16 cellular contexts compared by ENCODE assay signal in the genomic region with DNA sequence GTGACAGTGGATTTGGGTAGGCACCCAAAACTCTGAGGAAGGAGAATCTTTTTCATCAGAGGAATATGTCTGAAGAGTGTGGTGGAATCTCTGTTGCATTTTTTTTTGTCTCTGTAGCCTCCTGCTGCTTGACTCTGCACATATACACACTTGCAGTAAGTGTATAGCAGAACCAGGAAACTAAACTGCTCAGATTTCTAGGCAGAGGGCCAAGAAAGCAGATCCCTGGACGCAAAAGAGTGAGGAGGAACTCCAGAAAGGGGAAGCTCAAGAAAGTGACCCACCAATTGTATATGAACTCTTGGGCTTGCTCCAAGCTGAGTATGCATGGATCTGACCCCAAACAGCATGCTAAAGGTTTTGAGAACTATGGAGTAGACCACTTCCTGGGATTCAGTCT.
A peak's percentile ranks its signal among the peaks of the same experiment; 100 is the strongest.
DNase-seq lines count a peak whose midpoint lies in the region; TF ChIP-seq lines count a peak whose summit lies in the region.
"Had no signal": no experiment of that assay in that cellular context is flagged by ENCODE, and none has a peak within 500 bp of the region (broad histone marks: within the 10 kb centered on the region; RNA-seq: fewer than 3 reads in every experiment).

No MANE protein-coding gene starts in this region.

- intact Hi-C loops in CD14-positive monocyte (cut with micrococcal nuclease): loop anchor here in 1 of 2 donors (10.0 kb wide), 1 partner anchor 172 kb away; no protein-coding TSS in a partner anchor

- peaks cover 8 to 22% (median 15%) of the 10 kb centered on the region in 3 donors for H3K27me3 Mint-ChIP-seq in CD14-positive monocyte (ENCODE audit: low read depth in 3 of 3)
- no peaks in the 10 kb centered on the region for H3K27me3 Mint-ChIP-seq in endodermal cell (ENCODE audit: insufficient read depth)
- H3K27me3 Mint-ChIP-seq: stimulated activated naive CD8-positive, alpha-beta T cell treated with anti-CD3 and anti-CD28 coated beads, Interleukin-15, amount 100 ng/mL, for 72 hours had no signal

- DNase-seq in CD14-positive monocyte (ENCODE audit: low spot score) (peak; percentile 67), Kasumi-1 (lab: John Stamatoyannopoulos, UW) (peak; percentile 16 to 35), endodermal cell (peak; percentile 13), mucosa of gallbladder (ENCODE audit: low spot score) (peak; percentile 61), NK-92 (lab: John Stamatoyannopoulos, UW; ENCODE audit: unreplicated experiment) (no peak), NCI-H128 (lab: John Stamatoyannopoulos, UW; ENCODE audit: unreplicated experiment) (no peak), NCI-H1417 (lab: John Stamatoyannopoulos, UW) (no peak)
- DNase-seq in activated T-cell treated with anti-CD3 and anti-CD28 coated beads, Interleukin-2, amount 50 U/mL, for 48 hours: no peak
- DNase-seq: BE2C; effector memory CD4-positive, alpha-beta T cell; natural killer cell; NCI-H1092 treated with DMSO at 0.1 percent for 48 hours; NCI-H526 treated with DMSO at 0.1 percent for 48 hours; stimulated activated naive CD8-positive, alpha-beta T cell treated with anti-CD3 and anti-CD28 coated beads, Interleukin-15, amount 100 ng/mL, for 72 hours had no signal

- WGBS in endodermal cell (ENCODE audit: insufficient coverage in 1 of 2, insufficient read length in 1 of 2), 2 experiments: 83 to 87% methylated on average over 1 of the region's 1 CpG

- H3K27ac Mint-ChIP-seq in CD14-positive monocyte (peak overlapping the region in 3 of 7 donors; percentile 22 to 72 (median 26)), endodermal cell (no peak overlapping the region)
- H3K27ac Mint-ChIP-seq: natural killer cell; stimulated activated naive CD8-positive, alpha-beta T cell treated with anti-CD3 and anti-CD28 coated beads, Interleukin-15, amount 100 ng/mL, for 72 hours had no signal

- H3K27ac ChIP-seq in endodermal cell (ENCODE audit: low read depth, low read length): no peak overlapping the region
- H3K27ac ChIP-seq: gastroesophageal sphincter had no signal

- H3K27me3 ChIP-seq in endodermal cell (ENCODE audit: control insufficient read depth, insufficient read depth, low read length, poor library complexity, severe bottlenecking): no peaks in the 10 kb centered on the region
- H3K27me3 ChIP-seq: BE2C, gastroesophageal sphincter had no signal

- no peak overlapping the region for H3K9ac ChIP-seq in endodermal cell (ENCODE audit: extremely low read depth, low read length, poor library complexity, severe bottlenecking)

- TF ChIP-seq CTCF in CD14-positive monocyte (IDR thresholded peaks at IDR 0.05): no peak
- no peak for TF ChIP-seq CTCF in endodermal cell (conservative IDR thresholded peaks at IDR 0.05)

- H3K36me3 ChIP-seq in endodermal cell (ENCODE audit: control insufficient read depth, insufficient read depth, low read length): no peaks in the 10 kb centered on the region
- H3K36me3 ChIP-seq: BE2C, gastroesophageal sphincter had no signal

- no peaks in the 10 kb centered on the region for H3K4me1 ChIP-seq in endodermal cell (ENCODE audit: control insufficient read depth, insufficient read depth, low read length)
- H3K4me1 ChIP-seq: BE2C, gastroesophageal sphincter had no signal

- no peak overlapping the region for H3K4me3 ChIP-seq in endodermal cell (ENCODE audit: low read length)
- H3K4me3 ChIP-seq: gastroesophageal sphincter had no signal

- H3K4me3 Mint-ChIP-seq in CD14-positive monocyte (no peak overlapping the region), endodermal cell (no peak overlapping the region)
- H3K4me3 Mint-ChIP-seq: brain; natural killer cell; stimulated activated naive CD8-positive, alpha-beta T cell treated with anti-CD3 and anti-CD28 coated beads, Interleukin-15, amount 100 ng/mL, for 72 hours had no signal

- H3K4me1 Mint-ChIP-seq in CD14-positive monocyte (peaks cover 28% of the 10 kb centered on the region), endodermal cell (no peaks in the 10 kb centered on the region)
- H3K4me1 Mint-ChIP-seq: natural killer cell had no signal

- H3K9me3 Mint-ChIP-seq in CD14-positive monocyte (peaks cover 0 to 1% (median 0%) of the 10 kb centered on the region in 7 donors), endodermal cell (no peaks in the 10 kb centered on the region)
- H3K9me3 Mint-ChIP-seq: natural killer cell; stimulated activated naive CD8-positive, alpha-beta T cell treated with anti-CD3 and anti-CD28 coated beads, Interleukin-15, amount 100 ng/mL, for 72 hours had no signal

- H3K9me3 ChIP-seq in endodermal cell (ENCODE audit: control insufficient read depth, low read length): no peaks in the 10 kb centered on the region
- H3K9me3 ChIP-seq: BE2C, gastroesophageal sphincter had no signal

- H3K36me3 Mint-ChIP-seq in CD14-positive monocyte (no peaks in the 10 kb centered on the region), endodermal cell (ENCODE audit: low read depth) (no peaks in the 10 kb centered on the region)
- H3K36me3 Mint-ChIP-seq: brain, natural killer cell had no signal

Comparison
In these comparisons a context has a peak if more than half of its experiments do, and no peak if none do; other contexts are left out.
1. DNase-seq: peak in CD14-positive monocyte (single experiment), Kasumi-1 (2 of 2), endodermal cell (single experiment) and mucosa of gallbladder (single experiment); none in NK-92 (single experiment), activated T-cell treated with anti-CD3 and anti-CD28 coated beads, Interleukin-2, amount 50 U/mL, for 48 hours (0 of 2), NCI-H128 (single experiment) and NCI-H1417 (0 of 3).